In the genomic region with DNA sequence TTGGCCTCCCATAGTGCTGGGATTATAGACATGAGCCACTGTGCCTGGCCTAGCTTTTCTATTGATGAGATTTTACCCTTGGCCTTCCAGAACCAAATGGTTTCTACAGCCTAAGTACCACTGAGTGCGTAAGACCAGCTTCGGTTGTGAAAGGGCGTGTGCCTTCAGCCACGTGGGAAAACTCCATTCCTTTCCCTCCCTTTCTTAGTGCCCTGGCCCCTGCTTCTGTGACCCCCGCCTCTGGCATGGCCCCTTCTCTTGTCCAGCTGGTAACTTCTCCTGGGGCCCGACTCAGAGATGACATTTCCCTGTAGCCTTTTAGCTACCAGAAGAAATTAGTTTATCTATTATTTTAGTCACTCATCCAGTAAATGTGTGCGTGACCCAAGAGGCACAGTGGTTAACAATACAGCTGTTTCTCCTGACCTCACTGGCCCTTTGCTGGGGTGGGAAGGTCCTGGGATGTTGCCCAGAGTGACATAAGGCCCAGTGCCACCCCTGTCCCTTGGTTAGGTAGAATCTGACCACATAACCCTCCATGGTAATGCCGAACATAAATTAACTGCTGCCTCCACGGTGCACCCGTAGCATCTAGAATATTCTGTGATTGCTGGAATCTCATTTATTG, we compare ENCODE assay signal across 16 cellular contexts.
A peak's percentile ranks its signal among the peaks of the same experiment; 100 is the strongest.
DNase-seq lines count a peak whose midpoint lies in the region; ATAC-seq lines count a peak whose summit lies in the region.
"Had no signal": no experiment of that assay in that cellular context is flagged by ENCODE, and none has a peak within 500 bp of the region (broad histone marks: within the 10 kb centered on the region; RNA-seq: fewer than 3 reads in every experiment).

No MANE protein-coding gene starts in this region.

- peaks cover 22 to 49% of the 10 kb centered on the region in 2 donors for H3K36me3 Mint-ChIP-seq in stimulated activated naive B cell treated with anti-CD40 and anti-IgM and Interleukin-4, amounts not matched to agents 10 μg/mL and 1 μg/mL and 100 μg/mL, for 72 hours

- no peak for ATAC-seq in stimulated activated naive B cell treated with anti-CD40 and anti-IgM and Interleukin-4, amounts not matched to agents 10 μg/mL and 1 μg/mL and 100 μg/mL, for 72 hours (replicated peaks)
- ATAC-seq in HG03342 (IDR thresholded peaks at IDR 0.05; ENCODE audit: unreplicated experiment): no peak

- in situ Hi-C loops in Caki2 (cut with HindIII; ENCODE audit: low pct_unique_long_range_greater_than_20kb, low sequenced_read_pairs): no loop called here

- no peaks in the 10 kb centered on the region for H3K9me3 Mint-ChIP-seq in stimulated activated naive B cell treated with anti-CD40 and anti-IgM and Interleukin-4, amounts not matched to agents 10 μg/mL and 1 μg/mL and 100 μg/mL, for 72 hours
- H3K9me3 Mint-ChIP-seq: CD4-positive, alpha-beta T cell; IgD-negative memory B cell had no signal

- H3K27ac Mint-ChIP-seq in stimulated activated naive B cell treated with anti-CD40 and anti-IgM and Interleukin-4, amounts not matched to agents 10 μg/mL and 1 μg/mL and 100 μg/mL, for 72 hours: peak overlapping the region; percentile 47
- H3K27ac Mint-ChIP-seq: CD4-positive, alpha-beta T cell had no signal

- peaks cover 19 to 40% of the 10 kb centered on the region in 2 donors for H3K4me1 Mint-ChIP-seq in stimulated activated naive B cell treated with anti-CD40 and anti-IgM and Interleukin-4, amounts not matched to agents 10 μg/mL and 1 μg/mL and 100 μg/mL, for 72 hours

- no peaks in the 10 kb centered on the region for H3K27me3 Mint-ChIP-seq in stimulated activated naive B cell treated with anti-CD40 and anti-IgM and Interleukin-4, amounts not matched to agents 10 μg/mL and 1 μg/mL and 100 μg/mL, for 72 hours
- H3K27me3 Mint-ChIP-seq: CD4-positive, alpha-beta T cell; IgD-negative memory B cell had no signal

- DNase-seq in Caki2 (ENCODE audit: low read depth) (peak; percentile 11), LHCN-M2 (ENCODE audit: low read depth) (peak; percentile 57), myocyte (ENCODE audit: low read depth) (peak; percentile 82), cerebellar cortex (ENCODE audit: low spot score) (no peak), A172 (ENCODE audit: low spot score) (no peak)
- no peak for DNase-seq in stimulated activated naive B cell treated with anti-CD40 and anti-IgM and Interleukin-4, amounts not matched to agents 10 μg/mL and 1 μg/mL and 100 μg/mL, for 72 hours
- DNase-seq: 8988T; ACHN; C1 segment of cervical spinal cord; CD4-positive, alpha-beta T cell; DMS153; DMS79 treated with DMSO at 0.1 percent for 48 hours; GDM1; KG1 had no signal

- H3K4me3 Mint-ChIP-seq in stimulated activated naive B cell treated with anti-CD40 and anti-IgM and Interleukin-4, amounts not matched to agents 10 μg/mL and 1 μg/mL and 100 μg/mL, for 72 hours: no peak overlapping the region
- H3K4me3 Mint-ChIP-seq: CD4-positive, alpha-beta T cell; IgD-negative memory B cell had no signal

Comparison
In these comparisons a context has a peak if more than half of its experiments do, and no peak if none do; other contexts are left out.
1. DNase-seq: peak in Caki2 (single experiment), LHCN-M2 (single experiment) and myocyte (single experiment); none in stimulated activated naive B cell treated with anti-CD40 and anti-IgM and Interleukin-4, amounts not matched to agents 10 μg/mL and 1 μg/mL and 100 μg/mL, for 72 hours (single experiment), cerebellar cortex (single experiment) and A172 (single experiment).